In the genomic region with DNA sequence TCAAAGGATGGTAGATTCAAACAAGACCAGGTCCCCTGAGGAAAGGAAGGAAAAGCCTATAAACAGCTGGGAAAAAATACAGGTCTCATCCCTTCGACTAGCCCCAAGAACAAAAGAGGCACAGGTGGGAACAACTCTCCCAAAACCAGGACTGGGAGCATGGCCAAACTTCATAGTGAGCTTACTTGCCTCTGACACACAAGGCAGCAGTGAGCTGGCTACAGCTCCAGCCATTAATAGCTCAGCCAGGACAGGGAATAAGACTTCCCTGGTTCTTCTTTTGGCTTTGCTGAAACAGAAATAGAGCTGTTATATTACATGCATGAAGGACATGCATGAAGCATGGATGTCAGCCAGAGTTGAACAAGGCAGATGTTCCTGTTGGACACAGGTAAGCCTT, we compare ENCODE assay signal across 22 cellular contexts. TPM values are rescaled to one million over a fixed set of nuclear protein-coding genes. Genes with fewer than 3 reads are reported as not detected.
A peak's percentile ranks its signal among the peaks of the same experiment; 100 is the strongest.
DNase-seq lines count a peak whose midpoint lies in the region; ATAC-seq, FAIRE-seq and TF ChIP-seq lines count a peak whose summit lies in the region.
"Had no signal": no experiment of that assay in that cellular context is flagged by ENCODE, and none has a peak within 500 bp of the region (broad histone marks: within the 10 kb centered on the region; RNA-seq: fewer than 3 reads in every experiment).

Gene OR10A2, plus strand, starts transcription at position 97 of the 400 bp plus-strand sequence. CDS start 6,698 bp downstream, outside the sequence.

- H3K36me3 ChIP-seq in MG63 (no peaks in the 10 kb centered on the region), bronchial epithelial cell (ENCODE audit: control insufficient read depth, insufficient read depth, low read length) (no peaks in the 10 kb centered on the region)
- H3K36me3 ChIP-seq: cardiac muscle cell, sigmoid colon had no signal

- H3K27me3 ChIP-seq in MG63, result no peaks in the 10 kb centered on the region
- H3K27me3 ChIP-seq in bronchial epithelial cell (ENCODE audit: control insufficient read depth, insufficient read depth, low read length), result no peaks in the 10 kb centered on the region
- H3K27me3 ChIP-seq: cardiac muscle cell, sigmoid colon had no signal

- FAIRE-seq in bronchial epithelial cell (lab: Jason Lieb, UNC), result no peak

- DNase-seq in GM03348 (ENCODE audit: low spot score) (peak; percentile 4), MG63 (peak; percentile 39), bronchial epithelial cell (ENCODE audit: low read depth) (peak; percentile 10), iPS-NIHi7 (ENCODE audit: extremely low spot score) (peak; percentile 17), natural killer cell (no peak), CD1c-positive myeloid dendritic cell (ENCODE audit: extremely low spot score) (no peak), DMS114 treated with DMSO at 0.1 percent for 48 hours (lab: John Stamatoyannopoulos, UW; ENCODE audit: unreplicated experiment) (no peak)
- DNase-seq: activated CD4-positive, alpha-beta T cell treated with anti-CD3 and anti-CD28 coated beads for 4 hours; activated CD8-positive, alpha-beta memory T cell treated with anti-CD3 and anti-CD28 coated beads, Interleukin-2, amount 10 ng/mL, durations not matched to agents 7 days and 5 days; effector CD4-positive, alpha-beta T cell; kidney glomerular epithelial cell; NCI-H1417 treated with DMSO at 0.1 percent for 48 hours; NCI-H748 treated with DMSO at 0.1 percent for 48 hours; sigmoid colon; stimulated activated naive CD8-positive, alpha-beta T cell treated with anti-CD3 and anti-CD28 coated beads, Interleukin-15, Interleukin-2, amounts not matched to agents 100 U/mL and 50 U/mL, for 24 hours had no signal

- H3K36me3 Mint-ChIP-seq in natural killer cell, result no peaks in the 10 kb centered on the region
- H3K36me3 Mint-ChIP-seq: activated CD8-positive, alpha-beta memory T cell treated with anti-CD3 and anti-CD28 coated beads, Interleukin-2, amount 10 ng/mL, durations not matched to agents 7 days and 5 days; natural killer cell treated with Interleukin-12 subunit alpha and Interleukin-12 subunit beta and Interleukin-15 and Interleukin-18, amount 100 ng/mL, for 72 hours; type B pancreatic cell had no signal

- peaks cover 0 to 13% of the 10 kb centered on the region in 2 donors for H3K27me3 Mint-ChIP-seq in natural killer cell (ENCODE audit: low read depth in 2 of 2)
- H3K27me3 Mint-ChIP-seq: type B pancreatic cell had no signal

- no peak within 1 kb of the TSS for H3K4me3 Mint-ChIP-seq in natural killer cell
- H3K4me3 Mint-ChIP-seq: activated CD8-positive, alpha-beta memory T cell treated with anti-CD3 and anti-CD28 coated beads, Interleukin-2, amount 10 ng/mL, durations not matched to agents 7 days and 5 days; natural killer cell treated with Interleukin-12 subunit alpha and Interleukin-12 subunit beta and Interleukin-15 and Interleukin-18, amount 100 ng/mL, for 72 hours; type B pancreatic cell had no signal

- no peaks in the 10 kb centered on the region for H3K4me1 Mint-ChIP-seq in natural killer cell
- H3K4me1 Mint-ChIP-seq: activated CD8-positive, alpha-beta memory T cell treated with anti-CD3 and anti-CD28 coated beads, Interleukin-2, amount 10 ng/mL, durations not matched to agents 7 days and 5 days had no signal

- intact Hi-C loops in natural killer cell (cut with micrococcal nuclease), result no loop called here

- no peak within 1 kb of the TSS for H3K4me3 ChIP-seq in MG63
- H3K4me3 ChIP-seq in bronchial epithelial cell (ENCODE audit: low read depth, low read length), result no peak within 1 kb of the TSS
- H3K4me3 ChIP-seq: cardiac muscle cell, sigmoid colon had no signal

- H3K27ac Mint-ChIP-seq in natural killer cell, result no peak within 1 kb of the TSS
- H3K27ac Mint-ChIP-seq: activated CD8-positive, alpha-beta memory T cell treated with anti-CD3 and anti-CD28 coated beads, Interleukin-2, amount 10 ng/mL, durations not matched to agents 7 days and 5 days; natural killer cell treated with Interleukin-12 subunit alpha and Interleukin-12 subunit beta and Interleukin-15 and Interleukin-18, amount 100 ng/mL, for 72 hours; type B pancreatic cell had no signal

- H3K9me3 Mint-ChIP-seq in natural killer cell, result peaks cover 0 to 5% of the 10 kb centered on the region in 2 donors
- H3K9me3 Mint-ChIP-seq: natural killer cell treated with Interleukin-12 subunit alpha and Interleukin-12 subunit beta and Interleukin-15 and Interleukin-18, amount 100 ng/mL, for 72 hours; type B pancreatic cell had no signal

- ATAC-seq in HG03097 (IDR thresholded peaks at IDR 0.05; ENCODE audit: low FRiP score, unreplicated experiment), result no peak
- no peak for ATAC-seq in natural killer cell
- ATAC-seq: activated CD8-positive, alpha-beta memory T cell treated with anti-CD3 and anti-CD28 coated beads, Interleukin-2, amount 10 ng/mL, durations not matched to agents 7 days and 5 days; natural killer cell treated with Interleukin-12 subunit alpha and Interleukin-12 subunit beta and Interleukin-15 and Interleukin-18, amount 100 ng/mL, for 72 hours; SK-N-SH treated with all-trans-retinoic acid at 6 μM for 48 hours; stimulated activated naive CD8-positive, alpha-beta T cell treated with anti-CD3 and anti-CD28 coated beads, Interleukin-15, Interleukin-2, amounts not matched to agents 100 U/mL and 50 U/mL, for 24 hours had no signal

- TF ChIP-seq CTCF in bronchial epithelial cell (IDR thresholded peaks at IDR 0.05; ENCODE audit: insufficient read depth, low read length, severe bottlenecking), result no peak
- TF ChIP-seq CTCF in natural killer cell (IDR thresholded peaks at IDR 0.05), result no peak

- H3K9me3 ChIP-seq in MG63, result no peaks in the 10 kb centered on the region
- H3K9me3 ChIP-seq: sigmoid colon had no signal

RNA-seq across cellular contexts. Expression of gene OR10A2, which starts in this region (rescaled TPM):
- total RNA-seq in MG63 (2014; rRNA removed; shearing (Covaris generic); ENCODE audit: low replicate concordance), result not detected in 2 replicates
- total RNA-seq in bronchial epithelial cell (not detected in 2 replicates), natural killer cell (under 1 TPM in 1 of 3 donors, not detected in 2; 0.05 TPM)
- total RNA-seq: activated CD8-positive, alpha-beta memory T cell treated with anti-CD3 and anti-CD28 coated beads, Interleukin-2, amount 10 ng/mL, durations not matched to agents 7 days and 5 days; cardiac muscle cell; fibroblast of lung; mesenteric fat pad; natural killer cell treated with Interleukin-12 subunit alpha and Interleukin-12 subunit beta and Interleukin-15 and Interleukin-18, amount 100 ng/mL, for 72 hours; sigmoid colon had no signal

Comparison
In these comparisons a context has a peak if more than half of its experiments do, and no peak if none do; other contexts are left out.
1. Peak in DNase-seq in MG63; RNA of the gene not detected or under 1 TPM.
2. Peak in DNase-seq in bronchial epithelial cell; RNA of the gene not detected or under 1 TPM.
3. DNase-seq: peak in GM03348 (single experiment) and iPS-NIHi7 (single experiment); none in natural killer cell (single experiment), CD1c-positive myeloid dendritic cell (single experiment) and DMS114 treated with DMSO at 0.1 percent for 48 hours (single experiment).